8 cellular contexts compared by ENCODE assay signal in genomic region chr2:95208101-95208500, GRCh38. TPM values are rescaled to one million over a fixed set of nuclear protein-coding genes. Genes with fewer than 3 reads are reported as not detected.
A peak's percentile ranks its signal among the peaks of the same experiment; 100 is the strongest.
DNase-seq lines count a peak whose midpoint lies in the region; ATAC-seq and TF ChIP-seq lines count a peak whose summit lies in the region.

No MANE protein-coding gene starts in this region.

- H3K9me3 ChIP-seq in DND-41 (ENCODE audit: insufficient read depth, low read length, severe bottlenecking) (peaks cover 36% of the 10 kb centered on the region), Panc1 (ENCODE audit: control insufficient read depth, insufficient read depth, low read depth, low read length) (peaks cover 51% of the 10 kb centered on the region)

- no peaks in the 10 kb centered on the region for H4K20me1 ChIP-seq in DND-41 (ENCODE audit: insufficient read depth, low read length)

- peak overlapping the region; percentile 93 for H3K4me3 Mint-ChIP-seq in progenitor cell of endocrine pancreas (ENCODE audit: low read depth)

- H3K4me1 ChIP-seq in DND-41 (ENCODE audit: insufficient read depth, low read length), result peaks cover 38% of the 10 kb centered on the region
- H3K4me1 ChIP-seq in Panc1 (ENCODE audit: control insufficient read depth, insufficient read depth, low read length), result peaks cover 4% of the 10 kb centered on the region; the same call in 1 of the 2 replicates

- BruUV-seq in Panc1 (replicated peaks; lab: Mats Ljungman, UMichigan), result no TSS peak

- in situ Hi-C loops in Panc1 (cut with HindIII; ENCODE audit: low pct_unique_long_range_greater_than_20kb, low sequenced_read_pairs), result no loop called here

- peaks cover 2% of the 10 kb centered on the region for H3K27me3 Mint-ChIP-seq in progenitor cell of endocrine pancreas

- peaks cover 42% of the 10 kb centered on the region for H3K36me3 ChIP-seq in DND-41 (ENCODE audit: insufficient read depth, low read length)
- peaks cover 4% of the 10 kb centered on the region for H3K36me3 ChIP-seq in Panc1 (ENCODE audit: control insufficient read depth, insufficient read depth, low read length)

- peaks cover 42% of the 10 kb centered on the region for H3K36me3 Mint-ChIP-seq in progenitor cell of endocrine pancreas (ENCODE audit: insufficient read depth)

- peaks cover 32% of the 10 kb centered on the region for H3K9me3 Mint-ChIP-seq in progenitor cell of endocrine pancreas (ENCODE audit: low read depth)

- H3K79me2 ChIP-seq in DND-41 (ENCODE audit: insufficient read depth, low read length), result peaks cover 12% of the 10 kb centered on the region

- no peak for ATAC-seq in DND-41 (ENCODE audit: insufficient read depth, low read depth)
- ATAC-seq in Panc1, result no peak
- peak; percentile 17 for ATAC-seq in esophagus mucosa
- no peak for ATAC-seq in HG02798 (IDR thresholded peaks at IDR 0.05; ENCODE audit: poor library complexity, unreplicated experiment)

- no peaks in the 10 kb centered on the region for H3K27me3 ChIP-seq in DND-41 (ENCODE audit: insufficient read depth, low read length, poor library complexity)
- H3K27me3 ChIP-seq in Panc1 (ENCODE audit: control insufficient read depth, insufficient read depth, low read length), result no peaks in the 10 kb centered on the region

- H3K4me3 ChIP-seq in DND-41 (ENCODE audit: low read depth in 1 of 2, low read length in 2 of 2), result peak overlapping the region; percentile 68 to 87
- H3K4me3 ChIP-seq in Panc1 (ENCODE audit: low read depth in 2 of 2, low read length in 2 of 2), result peak overlapping the region; percentile 61 to 71

- POLR2A ChIA-PET in Panc1 (lab: Charles Lee), result no interaction called here

- DNase-seq in DND-41 (no peak), Panc1 (ENCODE audit: low read depth, low spot score) (no peak), progenitor cell of endocrine pancreas (ENCODE audit: low spot score, unreplicated experiment) (no peak), iPS-NIHi11 (ENCODE audit: low spot score) (no peak), islet precursor cell (no peak), NCI-H1930 (lab: John Stamatoyannopoulos, UW) (no peak)

- H3K4me2 ChIP-seq in DND-41 (ENCODE audit: insufficient read depth, low read length), result peak overlapping the region; percentile 79

- TF ChIP-seq CTCF in DND-41 (IDR thresholded peaks at IDR 0.05; ENCODE audit: borderline replicate concordance, extremely low read depth, low read length, poor library complexity, severe bottlenecking) (no peak), Panc1 (IDR thresholded peaks at IDR 0.05) (no peak), progenitor cell of endocrine pancreas (IDR thresholded peaks at IDR 0.05; ENCODE audit: unreplicated experiment) (no peak)

- peak overlapping the region; percentile 96 for H3K27ac Mint-ChIP-seq in progenitor cell of endocrine pancreas

- H2AFZ ChIP-seq in DND-41 (ENCODE audit: low read depth, low read length), result peak overlapping the region; percentile 93

- CTCF ChIA-PET in Panc1 (lab: Charles Lee), result no interaction called here

- H3K27ac ChIP-seq in DND-41 (ENCODE audit: low read length) (peak overlapping the region; percentile 86), Panc1 (ENCODE audit: low read length) (peak overlapping the region; percentile 83)

- intact Hi-C loops in Panc1 (cut with micrococcal nuclease; ENCODE audit: unreplicated experiment), result no loop called here

- H3K4me1 Mint-ChIP-seq in progenitor cell of endocrine pancreas (ENCODE audit: low read depth), result peaks cover 12% of the 10 kb centered on the region

- H3K9ac ChIP-seq in DND-41 (ENCODE audit: low read depth, low read length), result peak overlapping the region; percentile 67

RNA-seq across cellular contexts. Expression of gene ZNF892, which starts 0.8 kb away (rescaled TPM):
- total RNA-seq in Panc1 (2021; ENCODE audit: unreplicated experiment), result 8.1 TPM
- polyA plus RNA-seq in Panc1 (2012; ENCODE audit: insufficient read length), result 2.6 TPM
- 1.3 TPM for total RNA-seq in esophagus mucosa
- 18.0 and 18.4 TPM in 2 replicates for total RNA-seq in progenitor cell of endocrine pancreas

RNA-seq across cellular contexts. Expression of gene ZNF2, which starts 42.5 kb away (rescaled TPM):
- 5.6 TPM for total RNA-seq in Panc1 (2021; ENCODE audit: unreplicated experiment)
- polyA plus RNA-seq in Panc1 (2012; ENCODE audit: insufficient read length), result 4.4 TPM
- total RNA-seq in esophagus mucosa, result 1.6 TPM
- 5.7 and 6.5 TPM in 2 replicates for total RNA-seq in progenitor cell of endocrine pancreas

RNA-seq across cellular contexts. Expression of gene ZNF514, which starts 48.5 kb away (rescaled TPM):
- total RNA-seq in Panc1 (2021; ENCODE audit: unreplicated experiment) (20.5 TPM), esophagus mucosa (7.4 TPM), progenitor cell of endocrine pancreas (32.9 and 34.8 TPM in 2 replicates)
- 12.9 TPM for polyA plus RNA-seq in Panc1 (2012; ENCODE audit: insufficient read length)
